ENCODE assay signal across 8 cellular contexts in the genomic region with DNA sequence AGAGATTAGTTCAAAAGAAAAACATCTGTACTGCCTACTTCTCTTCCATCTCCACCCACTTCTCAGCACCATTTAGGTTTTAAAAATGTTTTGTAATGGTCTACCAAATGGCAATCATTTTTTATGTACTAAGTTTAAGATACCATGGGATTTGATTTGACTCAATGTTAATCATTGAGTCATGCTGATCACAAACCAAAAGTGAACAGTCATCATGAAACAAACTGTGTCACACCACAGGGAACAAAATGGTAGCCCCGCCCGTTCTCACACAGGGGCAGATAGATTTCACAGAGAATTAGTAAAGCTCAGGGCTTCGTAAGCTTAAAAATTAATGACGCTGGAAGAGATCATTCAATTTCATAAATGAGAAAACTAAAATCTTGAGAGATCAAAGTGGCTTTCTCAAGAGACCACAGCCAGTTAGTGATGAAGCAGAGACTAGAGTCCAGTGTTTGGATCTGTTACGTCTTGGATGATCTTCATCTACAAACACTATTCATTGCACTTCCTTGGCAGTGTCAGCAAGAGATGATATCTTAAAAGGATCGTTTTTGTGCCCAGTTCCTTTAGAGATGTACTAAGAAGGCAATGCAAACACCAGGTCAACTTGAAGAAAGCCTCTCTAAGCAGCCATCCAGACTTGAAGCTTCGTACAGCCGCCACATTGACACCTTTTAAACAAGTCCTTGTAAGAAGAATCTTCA. TPM values are rescaled to one million over a fixed set of nuclear protein-coding genes. Genes with fewer than 3 reads are reported as not detected.
DNase-seq lines count a peak whose midpoint lies in the region; ATAC-seq and TF ChIP-seq lines count a peak whose summit lies in the region.

No MANE protein-coding gene starts in this region.

- no peak overlapping the region for H3K27ac ChIP-seq in substantia nigra (ENCODE audit: low read depth, low read length, poor library complexity, severe bottlenecking)

- H3K4me1 Mint-ChIP-seq in chondrocyte (ENCODE audit: low read depth): peaks cover 30% of the 10 kb centered on the region

- ATAC-seq in GM19328 (IDR thresholded peaks at IDR 0.05; ENCODE audit: unreplicated experiment): peak; percentile 77
- ATAC-seq in HG03159 (IDR thresholded peaks at IDR 0.05; ENCODE audit: unreplicated experiment): peak; percentile 89

- H3K4me3 ChIP-seq in AG10803 (ENCODE audit: low read length) (no peak overlapping the region), adipocyte (ENCODE audit: low read length) (peak overlapping the region; percentile 77)

- H3K4me3 Mint-ChIP-seq in chondrocyte (ENCODE audit: unreplicated experiment): no peak overlapping the region

- H3K27me3 ChIP-seq in adipocyte (replicated peaks; ENCODE audit: control insufficient read depth, insufficient read depth, low read length): no peaks in the 10 kb centered on the region

- no peaks in the 10 kb centered on the region for H3K36me3 Mint-ChIP-seq in chondrocyte (ENCODE audit: low read depth)

- TF ChIP-seq CTCF in AG10803 (conservative IDR thresholded peaks at IDR 0.05; ENCODE audit: low read length) (no peak), chondrocyte (IDR thresholded peaks at IDR 0.05) (no peak)

- H3K9me3 Mint-ChIP-seq in chondrocyte (ENCODE audit: low read depth): no peaks in the 10 kb centered on the region

- no peaks in the 10 kb centered on the region for H3K36me3 ChIP-seq in adipocyte (ENCODE audit: control insufficient read depth, insufficient read depth, low read length, severe bottlenecking)

- H3K27ac Mint-ChIP-seq in chondrocyte (ENCODE audit: unreplicated experiment): no peak overlapping the region

- H3K27me3 Mint-ChIP-seq in chondrocyte (ENCODE audit: low read depth): no peaks in the 10 kb centered on the region

- H3K9me3 ChIP-seq in adipocyte (ENCODE audit: control insufficient read depth, low read length): peaks cover 9% of the 10 kb centered on the region

- DNase-seq in AG10803 (ENCODE audit: low read depth) (peak; percentile 64), adipocyte (ENCODE audit: low read depth) (peak; percentile 37), chondrocyte (ENCODE audit: low spot score) (no peak), Ammon's horn (ENCODE audit: low spot score) (no peak), substantia nigra (lab: John Stamatoyannopoulos, UW) (no peak)
- peak; percentile 5 to 33 for DNase-seq in stimulated activated CD4-positive, alpha-beta T cell treated with anti-CD3 and anti-CD28 coated beads, Interleukin-15, amount 100 ng/mL, for 48 hours (ENCODE audit: low read depth in 2 of 2)

- H3K4me1 ChIP-seq in adipocyte (ENCODE audit: control insufficient read depth, insufficient read depth, low read length): peaks cover 39% of the 10 kb centered on the region

- peak overlapping the region; percentile 81 for H3K9ac ChIP-seq in adipocyte (ENCODE audit: low read length)

RNA-seq across cellular contexts. Expression of a gene that starts 33.9 kb away (rescaled TPM):
- 200 to 271 TPM (median 217 TPM) in 3 replicates for total RNA-seq in chondrocyte

Comparison
In these comparisons a context has a peak if more than half of its experiments do, and no peak if none do; other contexts are left out.
1. DNase-seq: peak in AG10803 (single experiment), adipocyte (single experiment) and stimulated activated CD4-positive, alpha-beta T cell treated with anti-CD3 and anti-CD28 coated beads, Interleukin-15, amount 100 ng/mL, for 48 hours (2 of 2); none in chondrocyte (single experiment), Ammon's horn (single experiment) and substantia nigra (0 of 49).